ENCODE assay signal across 13 cellular contexts in genomic region chr14:68349900-68350323, GRCh38.
DNase-seq lines count a peak whose midpoint lies in the region; ATAC-seq, FAIRE-seq and TF ChIP-seq lines count a peak whose summit lies in the region.
"Had no signal": no experiment of that assay in that cellular context is flagged by ENCODE, and none has a peak within 500 bp of the region (broad histone marks: within the 10 kb centered on the region; RNA-seq: fewer than 3 reads in every experiment).

No MANE protein-coding gene starts in this region.

- TF ChIP-seq POLR2A in HepG2 (IDR thresholded peaks at IDR 0.05; ENCODE audit: insufficient read depth in 1 of 2, low read depth in 2 of 2, low read length in 2 of 2) = no peak
- TF ChIP-seq POLR2A in right lobe of liver (IDR thresholded peaks at IDR 0.05) = no peak

- TF ChIP-seq RAD21 in HepG2 (CRISPR knock-in tag; IDR thresholded peaks at IDR 0.05) = no peak

- no peak for TF ChIP-seq CTCF in HepG2 (CRISPR knock-in tag; IDR thresholded peaks at IDR 0.05)
- TF ChIP-seq CTCF in right lobe of liver (IDR thresholded peaks at IDR 0.05) = no peak
- TF ChIP-seq CTCF in fibroblast of villous mesenchyme (IDR thresholded peaks at IDR 0.05; ENCODE audit: insufficient read depth, low read depth, low read length) = no peak

- H3K4me1 ChIP-seq in HepG2 (ENCODE audit: insufficient read depth, low read length) = peaks cover 46% of the 10 kb centered on the region
- H3K4me1 ChIP-seq in right lobe of liver = no peaks in the 10 kb centered on the region

- CTCF ChIA-PET in HepG2 (lab: Yijun Ruan, JAX; ENCODE audit: low intra/inter-chr PET ratio, low total read pairs) = no interaction called here

- BruUV-seq in HepG2 (replicated peaks; lab: Mats Ljungman, UMichigan) = no TSS peak

- DNase-seq in HepG2 (ENCODE audit: low spot score) (peak; percentile 98), right lobe of liver (no peak), SK-N-MC (ENCODE audit: low read depth, low spot score) (peak; percentile 98), fibroblast of villous mesenchyme (ENCODE audit: low read depth) (peak; percentile 96)
- DNase-seq in stimulated activated CD8-positive, alpha-beta memory T cell treated with anti-CD3 and anti-CD28 coated beads, Interleukin-4, amount 100 ng/mL, for 48 hours = no peak
- DNase-seq in activated CD8-positive, alpha-beta memory T cell treated with anti-CD3 and anti-CD28 coated beads for 24 hours = no peak
- DNase-seq: 8988T, endodermal cell, NCI-H187, OCI-M1, T-cell had no signal

- TF ChIP-seq EP300 in HepG2 (IDR thresholded peaks at IDR 0.05; ENCODE audit: low read depth in 2 of 2, low read length in 2 of 2) (peak; percentile 48 to 96; a peak in 3 of 4 replicates), HepG2 (CRISPR knock-in tag; IDR thresholded peaks at IDR 0.05; ENCODE audit: borderline replicate concordance) (peak; percentile 91)

- intact Hi-C loops in HepG2 (cut with micrococcal nuclease; ENCODE audit: unreplicated experiment) (no loop called here), right lobe of liver (cut with DNase I) (no loop called here)

- H3K4me2 ChIP-seq in HepG2 (ENCODE audit: low read depth, low read length) = peak overlapping the region; percentile 48

- ATAC-seq in HepG2 (peak; percentile 99), right lobe of liver (no peak), HG03135 (IDR thresholded peaks at IDR 0.05; ENCODE audit: unreplicated experiment) (no peak), HG02759 (IDR thresholded peaks at IDR 0.05; ENCODE audit: unreplicated experiment) (no peak)
- ATAC-seq: T-cell had no signal

- FAIRE-seq in HepG2 (lab: Jason Lieb, UNC) = peak; percentile 98

- H3K9ac ChIP-seq in HepG2 (ENCODE audit: insufficient read depth, low read depth, low read length) (no peak overlapping the region), SK-N-MC (ENCODE audit: insufficient read length) (no peak overlapping the region)

- POLR2A ChIA-PET in HepG2 (lab: Yijun Ruan, JAX) = interaction anchor here (1.0 to 1.7 kb wide), 5 partner anchors 10 to 443 kb away, joined by 3 to 6 read pairs (median 3); partner anchors contain the start of gene ZFP36L1

- peak overlapping the region; percentile 41 for H3K27ac ChIP-seq in HepG2 (ENCODE audit: extremely low read length, insufficient read depth, low read length)
- no peak overlapping the region for H3K27ac ChIP-seq in right lobe of liver
- peak overlapping the region; percentile 39; the same call in 1 of the 2 replicates for H3K27ac ChIP-seq in SK-N-MC

- H3K36me3 ChIP-seq in HepG2 (replicated peaks in 1 of 2; ENCODE audit: control insufficient read depth in 1 of 2, insufficient read depth in 2 of 2, low read length in 2 of 2) (no peaks in the 10 kb centered on the region; a peak in 1 of 5 replicates), right lobe of liver (no peaks in the 10 kb centered on the region), SK-N-MC (ENCODE audit: insufficient read depth, low read length) (no peaks in the 10 kb centered on the region)

- H3K4me3 ChIP-seq in HepG2 (replicated peaks in 1 of 3; ENCODE audit: insufficient read depth in 1 of 3, low read depth in 2 of 3, low read length in 3 of 3) (no peak overlapping the region), right lobe of liver (no peak overlapping the region), SK-N-MC (peak overlapping the region; percentile 36), fibroblast of villous mesenchyme (ENCODE audit: low read depth, low read length) (no peak overlapping the region)

- no peaks in the 10 kb centered on the region for H4K20me1 ChIP-seq in HepG2 (ENCODE audit: insufficient read depth, low read length)

- in situ Hi-C loops in HepG2 (cut with HindIII; ENCODE audit: extremely low pct_ligation_motif_present, low pct_unique_long_range_greater_than_20kb) = no loop called here

- H2AFZ ChIP-seq in HepG2 (ENCODE audit: low read length) = no peak overlapping the region

- H3K79me2 ChIP-seq in HepG2 (ENCODE audit: insufficient read depth, low read length) = no peaks in the 10 kb centered on the region

- H3K9me3 ChIP-seq in HepG2 (ENCODE audit: low read length) = peaks cover 9% of the 10 kb centered on the region; the same call in 1 of the 2 replicates
- H3K9me3 ChIP-seq in right lobe of liver = no peaks in the 10 kb centered on the region
- no peaks in the 10 kb centered on the region for H3K9me3 ChIP-seq in SK-N-MC (ENCODE audit: low read depth, low read length)

- H3K27me3 ChIP-seq in HepG2 (ENCODE audit: control insufficient read depth in 1 of 2, insufficient read depth in 2 of 2, low read length in 2 of 2) (no peaks in the 10 kb centered on the region), right lobe of liver (no peaks in the 10 kb centered on the region)

- 0% methylated on average over 5 of the region's 5 CpGs for WGBS in HepG2 (ENCODE audit: low lambda C conversion rate)
- 70% methylated on average over 4 of the region's 5 CpGs for WGBS in right lobe of liver (ENCODE audit: insufficient coverage, low coverage, low lambda C conversion rate, missing lambda C conversion rate)

TF ChIP-seq in HepG2, 621 proteins besides CTCF, POLR2A, EP300 and RAD21 (continues in another document):
- TF ChIP-seq KDM1A (CRISPR knock-in tag; IDR thresholded peaks at IDR 0.05) = peak; percentile 93
- TF ChIP-seq ELF1 (CRISPR knock-in tag; IDR thresholded peaks at IDR 0.05) = peak; percentile 18; the same call in 1 of the 2 replicates
- TF ChIP-seq CENPT (CRISPR knock-in tag; IDR thresholded peaks at IDR 0.05; ENCODE audit: low read depth) = no peak
- TF ChIP-seq PITX1 (CRISPR knock-in tag; IDR thresholded peaks at IDR 0.05) = peak; percentile 98
- TF ChIP-seq AHDC1 (CRISPR knock-in tag; IDR thresholded peaks at IDR 0.05; ENCODE audit: borderline replicate concordance) = peak; percentile 99
- TF ChIP-seq ATF7 (IDR thresholded peaks at IDR 0.05) = no peak
- no peak for TF ChIP-seq ATF7 (CRISPR knock-in tag; IDR thresholded peaks at IDR 0.05)
- TF ChIP-seq ZNF607 (CRISPR knock-in tag; IDR thresholded peaks at IDR 0.05; ENCODE audit: borderline replicate concordance) = peak; percentile 16; the same call in 1 of the 2 replicates
- no peak for TF ChIP-seq ZNF256 (CRISPR knock-in tag; conservative IDR thresholded peaks at IDR 0.05)
- peak; percentile 41; the same call in 1 of the 2 replicates for TF ChIP-seq TRAFD1 (CRISPR knock-in tag; IDR thresholded peaks at IDR 0.05; ENCODE audit: borderline replicate concordance)

Comparison
In these comparisons a context has a peak if more than half of its experiments do, and no peak if none do; other contexts are left out.
1. DNase-seq: peak in HepG2 (single experiment), SK-N-MC (single experiment) and fibroblast of villous mesenchyme (single experiment); none in right lobe of liver (0 of 3), stimulated activated CD8-positive, alpha-beta memory T cell treated with anti-CD3 and anti-CD28 coated beads, Interleukin-4, amount 100 ng/mL, for 48 hours (single experiment) and activated CD8-positive, alpha-beta memory T cell treated with anti-CD3 and anti-CD28 coated beads for 24 hours (single experiment).
2. H3K27ac ChIP-seq: peak in HepG2 (single experiment) and SK-N-MC (single experiment); none in right lobe of liver (0 of 3).